Comparison of ENCODE assay signal across 18 cellular contexts in the genomic region with DNA sequence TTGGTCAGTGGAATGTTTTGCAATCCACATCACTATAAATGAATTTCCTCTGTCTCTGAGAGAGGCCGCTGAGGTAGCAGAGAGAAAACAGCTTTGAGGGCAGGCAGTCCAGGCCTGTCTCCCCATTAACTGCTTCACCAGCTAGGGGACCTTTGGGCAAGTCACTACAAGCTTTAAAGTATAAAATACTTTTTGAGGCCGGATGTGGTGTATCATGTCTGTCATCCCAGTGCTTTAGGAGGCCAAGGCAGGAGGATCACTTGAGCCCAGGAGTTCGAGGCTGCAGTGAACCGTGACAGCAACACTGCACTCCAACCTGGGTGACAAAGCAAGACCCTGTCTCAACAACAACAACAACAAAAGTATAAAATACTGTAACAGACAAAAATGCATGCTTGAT. TPM values are rescaled to one million over a fixed set of nuclear protein-coding genes. Genes with fewer than 3 reads are reported as not detected.
DNase-seq lines count a peak whose midpoint lies in the region; ATAC-seq, FAIRE-seq and TF ChIP-seq lines count a peak whose summit lies in the region.
"Had no signal": no experiment of that assay in that cellular context is flagged by ENCODE, and none has a peak within 500 bp of the region (broad histone marks: within the 10 kb centered on the region; RNA-seq: fewer than 3 reads in every experiment).

No MANE protein-coding gene starts in this region.

- no peaks in the 10 kb centered on the region for H4K20me1 ChIP-seq in GM23338 (replicated peaks; ENCODE audit: insufficient read depth)
- no peaks in the 10 kb centered on the region for H4K20me1 ChIP-seq in PC-3 (ENCODE audit: low read length)

- H3K9me2 ChIP-seq in GM23338 (ENCODE audit: insufficient read depth) (no peaks in the 10 kb centered on the region), PC-3 (replicated peaks; ENCODE audit: low read length) (no peaks in the 10 kb centered on the region)

- H3K4me3 ChIP-seq in GM23338 (no peak overlapping the region), PC-3 (ENCODE audit: low read length) (no peak overlapping the region)
- H3K4me3 ChIP-seq in naive thymus-derived CD4-positive, alpha-beta T cell (ENCODE audit: low read length): no peak overlapping the region
- H3K4me3 ChIP-seq: neural progenitor cell, prostate gland, stomach had no signal

- H3K36me3 Mint-ChIP-seq in CD14-positive monocyte (peaks cover 55 to 60% of the 10 kb centered on the region in 2 donors), GM23338 (ENCODE audit: low read depth) (no peaks in the 10 kb centered on the region)
- H3K36me3 Mint-ChIP-seq in activated CD4-positive, alpha-beta memory T cell treated with anti-CD3 and anti-CD28 coated beads, Interleukin-2, amount 10 ng/mL, durations not matched to agents 7 days and 5 days (ENCODE audit: low read depth): peaks cover 5% of the 10 kb centered on the region
- peaks cover 4 to 25% (median 4%) of the 10 kb centered on the region in 5 donors for H3K36me3 Mint-ChIP-seq in naive thymus-derived CD4-positive, alpha-beta T cell
- H3K36me3 Mint-ChIP-seq: activated naive CD8-positive, alpha-beta T cell treated with anti-CD3 and anti-CD28 coated beads, Interleukin-2, amount 10 ng/mL, durations not matched to agents 7 days and 5 days; neural progenitor cell; type B pancreatic cell had no signal

- H3K4me1 Mint-ChIP-seq in CD14-positive monocyte (peaks cover 81% of the 10 kb centered on the region), GM23338 (peaks cover 15% of the 10 kb centered on the region)
- peaks cover 61% of the 10 kb centered on the region for H3K4me1 Mint-ChIP-seq in activated CD4-positive, alpha-beta memory T cell treated with anti-CD3 and anti-CD28 coated beads, Interleukin-2, amount 10 ng/mL, durations not matched to agents 7 days and 5 days
- peaks cover 42 to 89% (median 65%) of the 10 kb centered on the region in 7 donors for H3K4me1 Mint-ChIP-seq in naive thymus-derived CD4-positive, alpha-beta T cell

- no peak for ATAC-seq in GM23338
- ATAC-seq in naive thymus-derived CD4-positive, alpha-beta T cell: no peak
- no peak for ATAC-seq in PC-3
- no peak for ATAC-seq in HG03565 (IDR thresholded peaks at IDR 0.05; ENCODE audit: unreplicated experiment)

- no peak overlapping the region for H3K9ac ChIP-seq in PC-3 (ENCODE audit: low read length)
- H3K9ac ChIP-seq: neural progenitor cell had no signal

- no peaks in the 10 kb centered on the region for H3K9me3 ChIP-seq in naive thymus-derived CD4-positive, alpha-beta T cell (ENCODE audit: control insufficient read depth in 2 of 3, low read length in 3 of 3)
- no peaks in the 10 kb centered on the region for H3K9me3 ChIP-seq in PC-3 (ENCODE audit: low read length)
- H3K9me3 ChIP-seq: prostate gland, stomach had no signal

- no peak for TF ChIP-seq CTCF in CD14-positive monocyte (IDR thresholded peaks at IDR 0.05)
- TF ChIP-seq CTCF in GM23338 (conservative IDR thresholded peaks at IDR 0.05; ENCODE audit: low read depth in 2 of 2): no peak
- TF ChIP-seq CTCF in PC-3 (conservative IDR thresholded peaks at IDR 0.05; ENCODE audit: low read depth, low read length): no peak

- 0 out of 2 replicates have a peak overlapping the region, but pooled peaks have one; percentile 36 for H3K27ac ChIP-seq in GM23338 (ENCODE audit: low read depth)
- H3K27ac ChIP-seq in naive thymus-derived CD4-positive, alpha-beta T cell (ENCODE audit: low read depth, low read length): peak overlapping the region; percentile 75
- no peak overlapping the region for H3K27ac ChIP-seq in PC-3 (ENCODE audit: low read length)
- H3K27ac ChIP-seq: neural progenitor cell, prostate gland, VCaP had no signal

- H3K4me1 ChIP-seq in GM23338 (ENCODE audit: insufficient read depth) (peaks cover 18% of the 10 kb centered on the region), PC-3 (ENCODE audit: insufficient read depth, low read length) (peaks cover 22% of the 10 kb centered on the region)
- H3K4me1 ChIP-seq in naive thymus-derived CD4-positive, alpha-beta T cell (ENCODE audit: control insufficient read depth in 2 of 2, insufficient read depth in 2 of 2, low read length in 2 of 2): peaks cover 11 to 71% of the 10 kb centered on the region in 2 donors

- BruUV-seq in PC-3 (replicated peaks; lab: Mats Ljungman, UMichigan): no TSS peak

- peaks cover 0 to 2% (median 0%) of the 10 kb centered on the region in 3 donors for H3K27me3 Mint-ChIP-seq in CD14-positive monocyte (ENCODE audit: low read depth in 3 of 3)
- peaks cover 15% of the 10 kb centered on the region for H3K27me3 Mint-ChIP-seq in GM23338 (ENCODE audit: insufficient read depth, low read depth, poor library complexity)
- peaks cover 7% of the 10 kb centered on the region for H3K27me3 Mint-ChIP-seq in activated CD4-positive, alpha-beta memory T cell treated with anti-CD3 and anti-CD28 coated beads, Interleukin-2, amount 10 ng/mL, durations not matched to agents 7 days and 5 days
- H3K27me3 Mint-ChIP-seq in naive thymus-derived CD4-positive, alpha-beta T cell: no peaks in the 10 kb centered on the region

- H3K27ac Mint-ChIP-seq in CD14-positive monocyte (peak overlapping the region; percentile 62 to 100 (median 85)), GM23338 (no peak overlapping the region)
- peak overlapping the region; percentile 72 for H3K27ac Mint-ChIP-seq in activated CD4-positive, alpha-beta memory T cell treated with anti-CD3 and anti-CD28 coated beads, Interleukin-2, amount 10 ng/mL, durations not matched to agents 7 days and 5 days
- peak overlapping the region in 8 of 9 donors; percentile 63 to 98 (median 92) for H3K27ac Mint-ChIP-seq in naive thymus-derived CD4-positive, alpha-beta T cell
- H3K27ac Mint-ChIP-seq: activated naive CD8-positive, alpha-beta T cell treated with anti-CD3 and anti-CD28 coated beads, Interleukin-2, amount 10 ng/mL, durations not matched to agents 7 days and 5 days; neural progenitor cell; T-helper 1 cell treated with Interleukin-12 subunit alpha and Interleukin-12 subunit beta and Interleukin-4 antibody, amounts not matched to agents 30 μg/mL and 1 μg/mL, for 36 hours; type B pancreatic cell had no signal

- no peaks in the 10 kb centered on the region for H3F3A ChIP-seq in GM23338 (replicated peaks; ENCODE audit: low read depth)
- no peaks in the 10 kb centered on the region for H3F3A ChIP-seq in PC-3 (ENCODE audit: low read length, unreplicated experiment)

- H2AFZ ChIP-seq in GM23338 (no peak overlapping the region), PC-3 (ENCODE audit: low read length) (no peak overlapping the region)
- H2AFZ ChIP-seq: neural progenitor cell had no signal

- TF ChIP-seq POLR2A in GM12892 (IDR thresholded peaks at IDR 0.05; ENCODE audit: low read depth, low read length): no peak

- H3K9me3 Mint-ChIP-seq in CD14-positive monocyte (no peaks in the 10 kb centered on the region), GM23338 (no peaks in the 10 kb centered on the region)
- H3K9me3 Mint-ChIP-seq in activated CD4-positive, alpha-beta memory T cell treated with anti-CD3 and anti-CD28 coated beads, Interleukin-2, amount 10 ng/mL, durations not matched to agents 7 days and 5 days: no peaks in the 10 kb centered on the region
- no peaks in the 10 kb centered on the region for H3K9me3 Mint-ChIP-seq in naive thymus-derived CD4-positive, alpha-beta T cell
- H3K9me3 Mint-ChIP-seq: activated naive CD8-positive, alpha-beta T cell treated with anti-CD3 and anti-CD28 coated beads, Interleukin-2, amount 10 ng/mL, durations not matched to agents 7 days and 5 days; neural progenitor cell; T-helper 1 cell treated with Interleukin-12 subunit alpha and Interleukin-12 subunit beta and Interleukin-4 antibody, amounts not matched to agents 30 μg/mL and 1 μg/mL, for 36 hours; type B pancreatic cell had no signal

- H3K4me2 ChIP-seq in GM23338 (no peak overlapping the region), PC-3 (ENCODE audit: low read length) (no peak overlapping the region)

- H3K4me3 Mint-ChIP-seq in CD14-positive monocyte: no peak overlapping the region
- H3K4me3 Mint-ChIP-seq in GM23338: no peak overlapping the region
- no peak overlapping the region for H3K4me3 Mint-ChIP-seq in activated CD4-positive, alpha-beta memory T cell treated with anti-CD3 and anti-CD28 coated beads, Interleukin-2, amount 10 ng/mL, durations not matched to agents 7 days and 5 days
- peak overlapping the region in 8 of 10 donors; percentile 20 to 97 (median 86) for H3K4me3 Mint-ChIP-seq in naive thymus-derived CD4-positive, alpha-beta T cell
- H3K4me3 Mint-ChIP-seq: activated naive CD8-positive, alpha-beta T cell treated with anti-CD3 and anti-CD28 coated beads, Interleukin-2, amount 10 ng/mL, durations not matched to agents 7 days and 5 days; neural progenitor cell; T-helper 1 cell treated with Interleukin-12 subunit alpha and Interleukin-12 subunit beta and Interleukin-4 antibody, amounts not matched to agents 30 μg/mL and 1 μg/mL, for 36 hours; type B pancreatic cell had no signal

- intact Hi-C loops in CD14-positive monocyte (cut with micrococcal nuclease) (no loop called here), PC-3 (cut with micrococcal nuclease) (no loop called here)
- intact Hi-C loops in naive thymus-derived CD4-positive, alpha-beta T cell (cut with micrococcal nuclease): no loop called here

- DNase-seq in CD14-positive monocyte (ENCODE audit: low spot score) (no peak), GM23338 (ENCODE audit: low spot score) (no peak), PC-3 (no peak), GM12892 (ENCODE audit: insufficient read length) (no peak), retina (no peak)
- DNase-seq in activated CD4-positive, alpha-beta memory T cell treated with anti-CD3 and anti-CD28 coated beads, Interleukin-2, amount 10 ng/mL, durations not matched to agents 7 days and 5 days: no peak
- DNase-seq in naive thymus-derived CD4-positive, alpha-beta T cell: no peak
- DNase-seq: activated naive CD8-positive, alpha-beta T cell treated with anti-CD3 and anti-CD28 coated beads, Interleukin-2, amount 10 ng/mL, durations not matched to agents 7 days and 5 days; EL; SHP77 treated with DMSO at 0.1 percent for 48 hours; stimulated activated CD4-positive, alpha-beta T cell treated with anti-CD3 and anti-CD28 coated beads, Interleukin-4, amount 100 ng/mL, for 1 hour; stomach had no signal

- no peaks in the 10 kb centered on the region for H3K36me3 ChIP-seq in GM23338 (ENCODE audit: insufficient read depth)
- H3K36me3 ChIP-seq in naive thymus-derived CD4-positive, alpha-beta T cell (ENCODE audit: control insufficient read depth in 2 of 3, insufficient read depth in 3 of 3, low read length in 3 of 3): peaks cover 0 to 12% (median 6%) of the 10 kb centered on the region in 3 experiments
- no peaks in the 10 kb centered on the region for H3K36me3 ChIP-seq in PC-3 (ENCODE audit: low read depth, low read length)
- H3K36me3 ChIP-seq: neural progenitor cell, prostate gland had no signal

- no peaks in the 10 kb centered on the region for H3K79me2 ChIP-seq in GM23338 (replicated peaks; ENCODE audit: insufficient read depth)
- H3K79me2 ChIP-seq in PC-3 (ENCODE audit: low read length): peaks cover 39% of the 10 kb centered on the region

- POLR2A ChIA-PET in activated CD4-positive, alpha-beta memory T cell treated with anti-CD3 and anti-CD28 coated beads, Interleukin-2, amount 10 ng/mL, durations not matched to agents 7 days and 5 days (lab: Charles Lee): interaction anchor here (1.3 to 2.5 kb wide), 2 partner anchors 9 to 52 kb away, joined by 4 to 14 read pairs; no protein-coding TSS in a partner anchor
- POLR2A ChIA-PET in naive thymus-derived CD4-positive, alpha-beta T cell (lab: Charles Lee): interaction anchor here (1.4 to 8.8 kb wide), 3 partner anchors 6 to 31 kb away, joined by 3 to 159 read pairs (median 5); no protein-coding TSS in a partner anchor
- POLR2A ChIA-PET in PC-3 (lab: Charles Lee; ENCODE audit: unreplicated experiment): no interaction called here

- H3K27me3 ChIP-seq in GM23338 (ENCODE audit: insufficient read depth): peaks cover 11% of the 10 kb centered on the region
- H3K27me3 ChIP-seq in naive thymus-derived CD4-positive, alpha-beta T cell (ENCODE audit: control insufficient read depth in 2 of 2, insufficient read depth in 2 of 2, low read length in 2 of 2): no peaks in the 10 kb centered on the region
- no peaks in the 10 kb centered on the region for H3K27me3 ChIP-seq in PC-3 (ENCODE audit: low read length)
- H3K27me3 ChIP-seq: stomach had no signal

- FAIRE-seq in GM12892 (lab: Jason Lieb, UNC): no peak

- CTCF ChIA-PET in activated CD4-positive, alpha-beta memory T cell treated with anti-CD3 and anti-CD28 coated beads, Interleukin-2, amount 10 ng/mL, durations not matched to agents 7 days and 5 days (lab: Charles Lee): interaction anchor here (0.6 to 1.8 kb wide), 3 partner anchors 8 to 1901 kb away, joined by 3 to 5 read pairs (median 4); no protein-coding TSS in a partner anchor
- CTCF ChIA-PET in naive thymus-derived CD4-positive, alpha-beta T cell (lab: Charles Lee): interaction anchor here (0.8 kb wide), 1 partner anchor 10 kb away, joined by 6 read pairs; no protein-coding TSS in a partner anchor
- CTCF ChIA-PET in PC-3 (lab: Charles Lee): no interaction called here

RNA-seq across cellular contexts. Expression of a gene that starts 6.4 kb away (rescaled TPM):
- polyA plus RNA-seq in CD14-positive monocyte (10 to 100 TPM; 56.4 to 81.7 TPM), GM23338 (2016; fragmentation: Nextera tagmentation; extraction: Ambion mirVana) (1.0 and 1.2 TPM in 2 replicates)
- total RNA-seq in GM23338 (2014; rRNA removed; shearing (Covaris generic)): 3.2 and 13.8 TPM in 2 replicates
- 10 to 100 TPM; 15.7 to 16.0 TPM for total RNA-seq in activated CD4-positive, alpha-beta memory T cell treated with anti-CD3 and anti-CD28 coated beads, Interleukin-2, amount 10 ng/mL, durations not matched to agents 7 days and 5 days
- total RNA-seq in naive thymus-derived CD4-positive, alpha-beta T cell: 10 to 100 TPM in 4 of 5 experiments, 1 to 10 TPM in 1; 5.2 to 91.6 (median 85.6) TPM
- polyA plus RNA-seq in naive thymus-derived CD4-positive, alpha-beta T cell: 10 to 100 TPM; 55.1 to 66.3 TPM
- total RNA-seq in PC-3 (2014; rRNA removed): 16.1 and 43.3 TPM in 2 replicates
- 7.4 TPM for polyA plus RNA-seq in GM12892 (2012; ENCODE audit: missing spikeins)

Comparison
In these comparisons a context has a peak if more than half of its experiments do, and no peak if none do; other contexts are left out.
1. H3K4me3 Mint-ChIP-seq: peak in naive thymus-derived CD4-positive, alpha-beta T cell (8 of 10); none in CD14-positive monocyte (0 of 2), GM23338 (single experiment) and activated CD4-positive, alpha-beta memory T cell treated with anti-CD3 and anti-CD28 coated beads, Interleukin-2, amount 10 ng/mL, durations not matched to agents 7 days and 5 days (single experiment).